In genomic region chr12:27777141-27777540, GRCh38 we compare ENCODE assay signal across 15 cellular contexts. TPM values are rescaled to one million over a fixed set of nuclear protein-coding genes. Genes with fewer than 3 reads are reported as not detected.
"Had no signal": no experiment of that assay in that cellular context is flagged by ENCODE, and none has a peak within 500 bp of the region (broad histone marks: within the 10 kb centered on the region; RNA-seq: fewer than 3 reads in every experiment).

No MANE protein-coding gene starts in this region.

- H3K4me3 ChIP-seq: breast epithelium, esophagus squamous epithelium, right lobe of liver, upper lobe of left lung had no signal

- H3K9me3 ChIP-seq: breast epithelium, esophagus squamous epithelium, right lobe of liver, upper lobe of left lung had no signal

- H3K9me3 Mint-ChIP-seq: activated CD4-positive, alpha-beta T cell treated with anti-CD3 and anti-CD28 coated beads, Interleukin-2, amount 10 ng/mL, durations not matched to agents 7 days and 5 days; activated naive CD4-positive, alpha-beta T cell treated with anti-CD3 and anti-CD28 coated beads, Interleukin-2, amount 50 U/mL, for 24 hours; activated T-helper 2 cell treated with anti-CD3 and anti-CD28 coated beads, Interferon-gamma antibody, Interleukin-2, Interleukin-4, amounts not matched to agents 10 μg/mL and 5 μg/mL and 100 μg/mL, durations not matched to agents 14 hours and 24 hours and 36 hours; stimulated activated naive B cell treated with anti-CD40 and anti-IgM and Interleukin-4, amounts not matched to agents 10 μg/mL and 1 μg/mL and 100 μg/mL, for 72 hours had no signal

- DNase-seq: activated CD4-positive, alpha-beta T cell treated with anti-CD3 and anti-CD28 coated beads, Interleukin-2, amount 10 ng/mL, durations not matched to agents 7 days and 5 days; activated CD4-positive, CD25-positive, alpha-beta regulatory T cell; amniotic stem cell; esophagus squamous epithelium; foreskin fibroblast; mammary epithelial cell; right lobe of liver; stimulated activated naive B cell treated with anti-CD40 and anti-IgM and Interleukin-4, amounts not matched to agents 10 μg/mL and 1 μg/mL and 100 μg/mL, for 72 hours; T-helper 17 cell; upper lobe of left lung had no signal

- H3K36me3 Mint-ChIP-seq: activated naive CD4-positive, alpha-beta T cell treated with anti-CD3 and anti-CD28 coated beads, Interleukin-2, amount 50 U/mL, for 24 hours had no signal

- H3K27ac ChIP-seq: breast epithelium, esophagus squamous epithelium, right lobe of liver, upper lobe of left lung had no signal

- H3K27me3 Mint-ChIP-seq: activated naive CD4-positive, alpha-beta T cell treated with anti-CD3 and anti-CD28 coated beads, Interleukin-2, amount 50 U/mL, for 24 hours; stimulated activated naive B cell treated with anti-CD40 and anti-IgM and Interleukin-4, amounts not matched to agents 10 μg/mL and 1 μg/mL and 100 μg/mL, for 72 hours; T-helper 17 cell had no signal

- ATAC-seq: left lobe of liver; right lobe of liver; stimulated activated naive B cell treated with anti-CD40 and anti-IgM and Interleukin-4, amounts not matched to agents 10 μg/mL and 1 μg/mL and 100 μg/mL, for 72 hours; T-helper 17 cell had no signal

- H3K4me3 Mint-ChIP-seq: activated CD4-positive, alpha-beta T cell treated with anti-CD3 and anti-CD28 coated beads, Interleukin-2, amount 10 ng/mL, durations not matched to agents 7 days and 5 days; activated naive CD4-positive, alpha-beta T cell treated with anti-CD3 and anti-CD28 coated beads, Interleukin-2, amount 50 U/mL, for 24 hours; stimulated activated naive B cell treated with anti-CD40 and anti-IgM and Interleukin-4, amounts not matched to agents 10 μg/mL and 1 μg/mL and 100 μg/mL, for 72 hours; T-helper 17 cell had no signal

- H3K27me3 ChIP-seq: breast epithelium, esophagus squamous epithelium, right lobe of liver, upper lobe of left lung had no signal

- H3K36me3 ChIP-seq: breast epithelium, esophagus squamous epithelium, right lobe of liver, upper lobe of left lung had no signal

- H3K27ac Mint-ChIP-seq: activated CD4-positive, alpha-beta T cell treated with anti-CD3 and anti-CD28 coated beads, Interleukin-2, amount 10 ng/mL, durations not matched to agents 7 days and 5 days; activated naive CD4-positive, alpha-beta T cell treated with anti-CD3 and anti-CD28 coated beads, Interleukin-2, amount 50 U/mL, for 24 hours; activated T-helper 2 cell treated with anti-CD3 and anti-CD28 coated beads, Interferon-gamma antibody, Interleukin-2, Interleukin-4, amounts not matched to agents 10 μg/mL and 5 μg/mL and 100 μg/mL, durations not matched to agents 14 hours and 24 hours and 36 hours; stimulated activated naive B cell treated with anti-CD40 and anti-IgM and Interleukin-4, amounts not matched to agents 10 μg/mL and 1 μg/mL and 100 μg/mL, for 72 hours; T-helper 17 cell had no signal

RNA-seq across cellular contexts. Expression of gene MANSC4, which starts 2.9 kb away (rescaled TPM):
- total RNA-seq: activated CD4-positive, alpha-beta T cell treated with anti-CD3 and anti-CD28 coated beads, Interleukin-2, amount 10 ng/mL, durations not matched to agents 7 days and 5 days; activated T-helper 2 cell treated with anti-CD3 and anti-CD28 coated beads, Interferon-gamma antibody, Interleukin-2, Interleukin-4, amounts not matched to agents 10 μg/mL and 5 μg/mL and 100 μg/mL, durations not matched to agents 14 hours and 24 hours and 36 hours; chondrocyte; esophagus squamous epithelium; left lobe of liver; mammary epithelial cell; right lobe of liver; T-helper 17 cell; upper lobe of left lung had no signal
